8 cellular contexts compared by ENCODE assay signal in the genomic region with DNA sequence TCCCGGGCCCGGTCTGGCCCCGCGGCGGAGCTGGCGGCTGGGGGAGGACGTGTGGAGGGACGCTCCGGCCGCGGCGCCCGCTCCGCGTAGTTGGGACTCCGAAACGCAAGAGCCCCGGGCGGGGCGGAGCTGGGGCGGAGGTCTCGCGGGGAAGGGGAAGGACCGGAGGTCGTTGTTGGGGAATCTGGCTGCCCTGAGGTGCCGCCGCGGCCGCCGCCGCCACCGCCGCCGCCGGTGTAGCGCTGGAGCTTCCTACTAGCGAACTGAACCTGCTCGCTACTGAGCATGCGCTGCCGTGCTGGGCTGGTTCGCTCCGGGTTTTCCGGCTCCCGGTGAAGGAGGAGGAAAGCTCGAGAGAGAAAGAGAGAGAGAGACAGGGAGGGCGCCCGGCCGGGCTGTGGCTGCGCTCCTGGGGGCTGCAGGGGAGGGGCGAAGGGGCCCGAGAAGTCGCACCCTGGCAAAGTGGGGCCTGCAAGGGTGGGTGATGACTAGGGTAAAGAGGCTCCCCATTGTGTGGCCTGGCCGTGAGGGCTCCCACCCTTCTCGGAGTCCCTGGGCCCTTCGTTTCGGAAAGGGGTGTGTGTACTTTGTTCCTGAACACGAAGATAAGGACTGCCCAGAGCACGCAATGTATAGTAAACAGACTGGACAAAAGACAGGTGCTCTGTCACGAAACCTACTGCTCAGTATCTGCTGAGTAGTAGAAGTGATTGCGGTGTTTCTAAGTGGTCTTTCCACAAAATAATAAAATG. TPM values are rescaled to one million over a fixed set of nuclear protein-coding genes. Genes with fewer than 3 reads are reported as not detected.
DNase-seq lines count a peak whose midpoint lies in the region; ATAC-seq and TF ChIP-seq lines count a peak whose summit lies in the region.

A gene (minus strand): TSS at position 281 of the 752 bp plus-strand sequence. CDS start 629 bp downstream, outside the sequence.

- H3K9me3 Mint-ChIP-seq in activated CD4-positive, alpha-beta T cell treated with anti-CD3 and anti-CD28 coated beads for 36 hours (ENCODE audit: low read depth): no peaks in the 10 kb centered on the region
- no peaks in the 10 kb centered on the region for H3K9me3 Mint-ChIP-seq in chondrocyte (ENCODE audit: low read depth)

- POLR2A ChIA-PET in activated CD4-positive, alpha-beta T cell treated with anti-CD3 and anti-CD28 coated beads for 36 hours (lab: Charles Lee): interaction anchor here (0.6 to 1.4 kb wide), 4 partner anchors 10 to 370 kb away, joined by 3 to 4 read pairs (median 4); a partner anchor contains a TSS

- H3K27me3 ChIP-seq in BE2C (no peaks in the 10 kb centered on the region), kidney epithelial cell (ENCODE audit: control insufficient read depth, insufficient read depth, low read length) (no peaks in the 10 kb centered on the region)

- H3K4me1 Mint-ChIP-seq in activated CD4-positive, alpha-beta T cell treated with anti-CD3 and anti-CD28 coated beads for 36 hours: peaks cover 51% of the 10 kb centered on the region
- H3K4me1 Mint-ChIP-seq in chondrocyte (ENCODE audit: low read depth): peaks cover 61% of the 10 kb centered on the region

- H3K36me3 ChIP-seq in BE2C (peaks cover 5% of the 10 kb centered on the region; the same call in 1 of the 2 replicates), kidney epithelial cell (ENCODE audit: control insufficient read depth, insufficient read depth, low read length) (no peaks in the 10 kb centered on the region)

- peaks cover 5% of the 10 kb centered on the region for H3K4me1 ChIP-seq in BE2C

- H3K36me3 Mint-ChIP-seq in activated CD4-positive, alpha-beta T cell treated with anti-CD3 and anti-CD28 coated beads for 36 hours (ENCODE audit: low read depth): peaks cover 29% of the 10 kb centered on the region
- H3K36me3 Mint-ChIP-seq in chondrocyte (ENCODE audit: low read depth): no peaks in the 10 kb centered on the region

- H3K4me3 Mint-ChIP-seq in activated CD4-positive, alpha-beta T cell treated with anti-CD3 and anti-CD28 coated beads for 36 hours: peak within 1 kb of the TSS; percentile 82
- H3K4me3 Mint-ChIP-seq in chondrocyte (ENCODE audit: unreplicated experiment): peak within 1 kb of the TSS; percentile 85

- no peak for TF ChIP-seq CTCF in BE2C (IDR thresholded peaks at IDR 0.05; ENCODE audit: low read depth, low read length)
- no peak for TF ChIP-seq CTCF in chondrocyte (IDR thresholded peaks at IDR 0.05)
- TF ChIP-seq CTCF in kidney epithelial cell (IDR thresholded peaks at IDR 0.05; ENCODE audit: insufficient read depth, low read length, poor library complexity, severe bottlenecking): no peak

- H3K27ac Mint-ChIP-seq in activated CD4-positive, alpha-beta T cell treated with anti-CD3 and anti-CD28 coated beads for 36 hours: peak within 1 kb of the TSS; percentile 96
- H3K27ac Mint-ChIP-seq in chondrocyte (ENCODE audit: unreplicated experiment): peak within 1 kb of the TSS; percentile 97

- DNase-seq in BE2C (peak; percentile 97), GM19240 (ENCODE audit: insufficient read length, low spot score) (peak; percentile 72), NCI-H524 (lab: John Stamatoyannopoulos, UW) (peak; percentile 90 to 94), chondrocyte (ENCODE audit: low spot score) (peak; percentile 99), kidney epithelial cell (ENCODE audit: low read depth) (peak; percentile 70)
- peak; percentile 97 for DNase-seq in activated CD4-positive, alpha-beta T cell treated with anti-CD3 and anti-CD28 coated beads for 36 hours
- peak; percentile 88 to 90 for DNase-seq in stimulated activated CD4-positive, alpha-beta T cell treated with anti-CD3 and anti-CD28 coated beads, Interleukin-15, amount 100 ng/mL, for 48 hours (ENCODE audit: low read depth in 2 of 2)

- peak within 1 kb of the TSS; percentile 88 for H3K4me3 ChIP-seq in BE2C (ENCODE audit: low read depth, low read length)
- H3K4me3 ChIP-seq in kidney epithelial cell (ENCODE audit: low read depth, low read length): peak within 1 kb of the TSS; percentile 71

- no peaks in the 10 kb centered on the region for H3K27me3 Mint-ChIP-seq in activated CD4-positive, alpha-beta T cell treated with anti-CD3 and anti-CD28 coated beads for 36 hours
- H3K27me3 Mint-ChIP-seq in chondrocyte (ENCODE audit: low read depth): no peaks in the 10 kb centered on the region

- CTCF ChIA-PET in activated CD4-positive, alpha-beta T cell treated with anti-CD3 and anti-CD28 coated beads for 36 hours (lab: Charles Lee): interaction anchor here (0.8 to 6.1 kb wide), 11 partner anchors 9 to 111 kb away, joined by 3 to 61 read pairs (median 4); no protein-coding TSS in a partner anchor

- no peaks in the 10 kb centered on the region for H3K9me3 ChIP-seq in BE2C

- intact Hi-C loops in activated CD4-positive, alpha-beta T cell treated with anti-CD3 and anti-CD28 coated beads for 36 hours (cut with DNase I, micrococcal nuclease): loop anchor here (1.0 to 10.0 kb wide), 9 partner anchors 62 to 656 kb away; a partner anchor contains a TSS

- peak; percentile 38 for ATAC-seq in HG03457 (IDR thresholded peaks at IDR 0.05; ENCODE audit: unreplicated experiment)
- peak; percentile 66 for ATAC-seq in activated CD4-positive, alpha-beta T cell treated with anti-CD3 and anti-CD28 coated beads for 36 hours

RNA-seq across cellular contexts. Expression of the gene that starts here (rescaled TPM):
- 15.8 TPM for polyA plus RNA-seq in BE2C (2012; ENCODE audit: insufficient read depth, insufficient read length, low read depth)
- 10 to 100 TPM; 30.1 to 32.0 TPM for total RNA-seq in activated CD4-positive, alpha-beta T cell treated with anti-CD3 and anti-CD28 coated beads for 36 hours
- total RNA-seq in chondrocyte: 37.2 to 43.4 TPM (median 40.2 TPM) in 3 replicates
- 16.4 and 18.7 TPM in 2 replicates for total RNA-seq in kidney epithelial cell

Comparison
In these comparisons a context has a peak if more than half of its experiments do, and no peak if none do; other contexts are left out.
1. Peak in every context shown above with its lines: DNase-seq, ATAC-seq and H3K4me3 ChIP-seq.